21 cellular contexts compared by ENCODE assay signal in the genomic region with DNA sequence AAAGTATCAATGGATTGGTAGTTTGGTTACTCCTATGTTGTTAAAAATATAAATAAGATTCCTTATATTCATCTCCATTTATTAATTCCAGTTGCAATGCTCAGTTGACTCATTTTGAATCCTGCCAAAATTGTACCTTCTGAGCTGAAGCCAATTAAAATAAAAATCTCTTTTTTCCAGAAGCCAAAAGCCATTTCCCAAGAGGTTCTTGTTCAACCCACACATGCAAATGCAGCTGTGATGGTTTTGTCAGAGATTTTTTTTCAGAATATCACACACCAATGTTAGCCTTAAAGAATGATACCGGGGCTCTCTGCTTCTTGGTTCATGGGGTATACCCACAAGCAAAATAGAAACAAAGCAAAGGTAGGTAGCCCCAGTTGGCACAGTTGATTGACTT.
DNase-seq lines count a peak whose midpoint lies in the region; ATAC-seq, FAIRE-seq and TF ChIP-seq lines count a peak whose summit lies in the region.
"Had no signal": no experiment of that assay in that cellular context is flagged by ENCODE, and none has a peak within 500 bp of the region (broad histone marks: within the 10 kb centered on the region; RNA-seq: fewer than 3 reads in every experiment).

No MANE protein-coding gene starts in this region.

- 74% methylated on average over 1 of the region's 1 CpG for WGBS in right cardiac atrium

- H3K4me3 ChIP-seq in right cardiac atrium (ENCODE audit: low read length) = no peak overlapping the region
- H3K4me3 ChIP-seq in astrocyte (ENCODE audit: insufficient read depth, low read depth, low read length) = no peak overlapping the region
- H3K4me3 ChIP-seq in HAP-1 = no peak overlapping the region

- TF ChIP-seq CTCF in astrocyte (IDR thresholded peaks at IDR 0.05; ENCODE audit: insufficient read depth, low read depth, low read length) = no peak

- no peak overlapping the region for H3K4me2 ChIP-seq in astrocyte (ENCODE audit: low read length)
- H3K4me2 ChIP-seq: KMS-11 had no signal

- H3K4me1 ChIP-seq in right cardiac atrium (ENCODE audit: control insufficient read depth, insufficient read depth, low read length) (no peaks in the 10 kb centered on the region), astrocyte (ENCODE audit: insufficient read depth, low read length) (no peaks in the 10 kb centered on the region), HAP-1 (no peaks in the 10 kb centered on the region)

- no peak overlapping the region for H3K4me3 Mint-ChIP-seq in astrocyte (ENCODE audit: unreplicated experiment)
- H3K4me3 Mint-ChIP-seq: CD14-positive monocyte had no signal

- H3K4me1 Mint-ChIP-seq in astrocyte (ENCODE audit: low read depth, unreplicated experiment) = no peaks in the 10 kb centered on the region
- H3K4me1 Mint-ChIP-seq: CD14-positive monocyte had no signal

- no peak for FAIRE-seq in astrocyte (lab: Jason Lieb, UNC)
- FAIRE-seq: GM19239, H54, HepG2 had no signal

- no peaks in the 10 kb centered on the region for H4K20me1 ChIP-seq in astrocyte (ENCODE audit: insufficient read depth, low read length)

- H3K9me3 ChIP-seq in right cardiac atrium (ENCODE audit: control insufficient read depth, low read length) (no peaks in the 10 kb centered on the region), astrocyte (ENCODE audit: insufficient read depth, low read depth, low read length) (no peaks in the 10 kb centered on the region), HAP-1 (no peaks in the 10 kb centered on the region)

- ATAC-seq in left ventricle myocardium superior (peak; percentile 35), right cardiac atrium (no peak), HG02938 (IDR thresholded peaks at IDR 0.05; ENCODE audit: unreplicated experiment) (no peak)
- ATAC-seq: HepG2 had no signal

- H3K27me3 ChIP-seq in right cardiac atrium (ENCODE audit: control insufficient read depth, insufficient read depth) = no peaks in the 10 kb centered on the region
- H3K27me3 ChIP-seq in astrocyte (ENCODE audit: insufficient read depth, low read length) = no peaks in the 10 kb centered on the region
- no peaks in the 10 kb centered on the region for H3K27me3 ChIP-seq in HAP-1 (ENCODE audit: low read depth)

- DNase-seq in left ventricle myocardium superior = no peak
- no peak for DNase-seq in right cardiac atrium
- peak; percentile 30 for DNase-seq in astrocyte (ENCODE audit: low read depth)
- DNase-seq in left kidney (ENCODE audit: low read depth, low spot score) = peak; percentile 50
- no peak for DNase-seq in HAP-1 (ENCODE audit: low spot score in 2 of 2)
- DNase-seq in NCI-H128 (lab: John Stamatoyannopoulos, UW; ENCODE audit: unreplicated experiment) = no peak
- no peak for DNase-seq in RKO (ENCODE audit: low spot score)
- DNase-seq: AML-193, COR-L47, NCI-H1092 treated with DMSO at 0.1 percent for 48 hours, NCI-H1694 treated with DMSO at 0.1 percent for 48 hours, NCI-H2107, NCI-H2227 treated with DMSO at 0.1 percent for 48 hours, NCI-H524 treated with DMSO at 0.1 percent for 48 hours, SIG-M5 had no signal

- no peaks in the 10 kb centered on the region for H3K79me2 ChIP-seq in astrocyte (ENCODE audit: insufficient read depth, low read length)

- H3K9ac ChIP-seq in astrocyte (ENCODE audit: low read length) = no peak overlapping the region
- H3K9ac ChIP-seq: KMS-11 had no signal

- no peaks in the 10 kb centered on the region for H3K36me3 Mint-ChIP-seq in astrocyte (ENCODE audit: low read depth, unreplicated experiment)
- H3K36me3 Mint-ChIP-seq: CD14-positive monocyte had no signal

- H3K27ac Mint-ChIP-seq in astrocyte (ENCODE audit: unreplicated experiment) = no peak overlapping the region
- H3K27ac Mint-ChIP-seq: CD14-positive monocyte had no signal

- H3K9me3 Mint-ChIP-seq in astrocyte (ENCODE audit: unreplicated experiment) = no peaks in the 10 kb centered on the region

- no peaks in the 10 kb centered on the region for H3K36me3 ChIP-seq in astrocyte (ENCODE audit: insufficient read depth, low read length)
- no peaks in the 10 kb centered on the region for H3K36me3 ChIP-seq in HAP-1 (replicated peaks)

- H3K27ac ChIP-seq in right cardiac atrium (ENCODE audit: low read length) (no peak overlapping the region), astrocyte (ENCODE audit: low read depth, low read length) (no peak overlapping the region)
- H3K27ac ChIP-seq: KMS-11 had no signal

- in situ Hi-C loops in HAP-1 (cut with MboI; ENCODE audit: low sequenced_read_pairs) = no loop called here

- intact Hi-C loops in left ventricle myocardium superior (cut with micrococcal nuclease) = no loop called here
- intact Hi-C loops in right cardiac atrium (cut with DNase I) = no loop called here

- H3K27me3 Mint-ChIP-seq in astrocyte (ENCODE audit: low read depth, unreplicated experiment) = no peaks in the 10 kb centered on the region

- H2AFZ ChIP-seq in astrocyte (ENCODE audit: low read depth, low read length) = no peak overlapping the region

Comparison
In these comparisons a context has a peak if more than half of its experiments do, and no peak if none do; other contexts are left out.
1. DNase-seq: peak in astrocyte (single experiment) and left kidney (single experiment); none in left ventricle myocardium superior (single experiment), right cardiac atrium (0 of 3), HAP-1 (0 of 2), NCI-H128 (single experiment) and RKO (single experiment).